27 cellular contexts compared by ENCODE assay signal in genomic region chr14:33999771-34000291, GRCh38.
"Had no signal": no experiment of that assay in that cellular context is flagged by ENCODE, and none has a peak within 500 bp of the region (broad histone marks: within the 10 kb centered on the region; RNA-seq: fewer than 3 reads in every experiment).

No MANE protein-coding gene starts in this region.

- H3K36me3 ChIP-seq: adrenal gland, ascending aorta, cardiac muscle cell, colonic mucosa, esophagus squamous epithelium, heart right ventricle, left lung, neutrophil, transverse colon had no signal

- H3K9me3 ChIP-seq: adrenal gland, ascending aorta, colonic mucosa, esophagus squamous epithelium, heart right ventricle, left lung, mucosa of descending colon, neutrophil, transverse colon had no signal

- H3K27ac ChIP-seq: adrenal gland, ascending aorta, cardiac muscle cell, colonic mucosa, epithelial cell of prostate, esophagus squamous epithelium, heart right ventricle, left lung, neutrophil, transverse colon had no signal

- H3K27me3 ChIP-seq: adrenal gland, ascending aorta, cardiac muscle cell, colonic mucosa, esophagus squamous epithelium, heart right ventricle, left lung, transverse colon had no signal

- H3K4me3 ChIP-seq: adrenal gland, ascending aorta, cardiac muscle cell, colonic mucosa, esophagus squamous epithelium, heart right ventricle, left lung, lung, mucosa of descending colon, transverse colon had no signal

- DNase-seq: activated CD4-positive, alpha-beta T cell treated with anti-CD3 and anti-CD28 coated beads for 36 hours; activated CD4-positive, alpha-beta T cell treated with anti-CD3 and anti-CD28 coated beads, Interleukin-2, amount 50 U/mL, for 4 hours; activated CD4-positive, CD25-positive, alpha-beta regulatory T cell; activated effector memory CD4-positive, alpha-beta T cell treated with Interleukin-2 at 50 U/mL for 16 hours; activated naive CD4-positive, alpha-beta T cell treated with anti-CD3 and anti-CD28 coated beads for 36 hours; activated naive CD8-positive, alpha-beta T cell treated with anti-CD3 and anti-CD28 coated beads for 36 hours; adrenal gland; cerebellar nuclear complex; colonic mucosa; effector CD8-positive, alpha-beta T cell; esophagus squamous epithelium; foreskin melanocyte; heart right ventricle; left lung; mucosa of descending colon; naive B cell; nephron progenitor cell; small intestine; stimulated activated CD4-positive, alpha-beta T cell treated with anti-CD3 and anti-CD28 coated beads, Interleukin-1b, Interleukin-23, amount 100 ng/mL, for 48 hours; stimulated activated naive CD4-positive, alpha-beta T cell; transverse colon had no signal

- ATAC-seq: activated CD4-positive, alpha-beta T cell treated with anti-CD3 and anti-CD28 coated beads for 36 hours; left lung; mucosa of descending colon; sciatic nerve had no signal

- H3K4me1 ChIP-seq: adrenal gland, ascending aorta, colonic mucosa, esophagus squamous epithelium, left lung, transverse colon had no signal
